Comparison of ENCODE assay signal across 19 cellular contexts in the genomic region with DNA sequence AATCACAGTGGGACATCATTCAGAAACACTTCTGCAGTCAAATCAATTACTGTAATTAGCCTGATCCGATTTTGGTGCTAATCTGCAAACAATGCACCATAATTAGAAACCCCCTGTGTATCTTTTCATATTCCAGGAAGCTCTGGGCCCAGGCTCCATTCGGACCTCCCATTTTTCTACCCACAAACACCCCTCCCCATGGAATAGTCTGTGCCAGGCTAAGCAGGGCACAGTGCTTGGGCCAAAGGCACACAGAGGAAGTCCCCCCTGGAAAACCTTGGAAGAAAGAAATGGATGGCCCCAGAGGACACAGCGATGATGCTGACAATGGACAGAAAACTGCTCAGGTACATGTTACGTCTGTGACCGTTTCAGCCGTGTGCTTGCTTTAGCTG.
"Had no signal": no experiment of that assay in that cellular context is flagged by ENCODE, and none has a peak within 500 bp of the region (broad histone marks: within the 10 kb centered on the region; RNA-seq: fewer than 3 reads in every experiment).

No MANE protein-coding gene starts in this region.

- H3K4me3 Mint-ChIP-seq: immature natural killer cell; naive B cell; nephron; stimulated activated memory B cell treated with anti-CD40 and anti-IgM and Interleukin-4, amounts not matched to agents 10 μg/mL and 1 μg/mL and 100 μg/mL, for 72 hours; stimulated activated naive CD8-positive, alpha-beta T cell treated with anti-CD3 and anti-CD28 coated beads, Interleukin-15, Interleukin-2, amounts not matched to agents 100 ng/mL and 50 ng/mL, for 24 hours had no signal

- H3K9me3 ChIP-seq: ovary, prostate gland, right lobe of liver, tibial artery, upper lobe of right lung had no signal

- H3K4me1 ChIP-seq: prostate gland, right lobe of liver, upper lobe of right lung had no signal

- H3K27ac Mint-ChIP-seq: immature natural killer cell; naive B cell; nephron; stimulated activated memory B cell treated with anti-CD40 and anti-IgM and Interleukin-4, amounts not matched to agents 10 μg/mL and 1 μg/mL and 100 μg/mL, for 72 hours; stimulated activated naive CD8-positive, alpha-beta T cell treated with anti-CD3 and anti-CD28 coated beads, Interleukin-15, Interleukin-2, amounts not matched to agents 100 ng/mL and 50 ng/mL, for 24 hours had no signal

- H3K27me3 ChIP-seq: ovary, right lobe of liver, tibial artery, upper lobe of right lung had no signal

- DNase-seq: dermis blood vessel endothelial cell; effector CD4-positive, alpha-beta T cell; immature natural killer cell; kidney; left colon; mesendoderm; naive B cell; ovary; stimulated activated CD4-positive, alpha-beta T cell treated with anti-CD3 and anti-CD28 coated beads, Interleukin-15, amount 100 ng/mL, for 24 hours; stimulated activated CD4-positive, alpha-beta T cell treated with anti-CD3 and anti-CD28 coated beads, Interleukin-1b, Interleukin-23, amount 100 ng/mL, for 48 hours; stimulated activated CD4-positive, alpha-beta T cell treated with anti-CD3 and anti-CD28 coated beads, Interleukin-4, amount 100 ng/mL, for 24 hours; upper lobe of right lung had no signal

- H3K4me3 ChIP-seq: ovary, prostate gland, right lobe of liver, tibial artery, upper lobe of right lung had no signal

- H3K9me3 Mint-ChIP-seq: immature natural killer cell; naive B cell; nephron; stimulated activated memory B cell treated with anti-CD40 and anti-IgM and Interleukin-4, amounts not matched to agents 10 μg/mL and 1 μg/mL and 100 μg/mL, for 72 hours; stimulated activated naive CD8-positive, alpha-beta T cell treated with anti-CD3 and anti-CD28 coated beads, Interleukin-15, Interleukin-2, amounts not matched to agents 100 ng/mL and 50 ng/mL, for 24 hours had no signal

- H3K36me3 ChIP-seq: ovary, prostate gland, right lobe of liver, upper lobe of right lung had no signal

- H3K4me1 Mint-ChIP-seq: immature natural killer cell; naive B cell; stimulated activated memory B cell treated with anti-CD40 and anti-IgM and Interleukin-4, amounts not matched to agents 10 μg/mL and 1 μg/mL and 100 μg/mL, for 72 hours had no signal

- H3K27me3 Mint-ChIP-seq: stimulated activated memory B cell treated with anti-CD40 and anti-IgM and Interleukin-4, amounts not matched to agents 10 μg/mL and 1 μg/mL and 100 μg/mL, for 72 hours; stimulated activated naive CD8-positive, alpha-beta T cell treated with anti-CD3 and anti-CD28 coated beads, Interleukin-15, Interleukin-2, amounts not matched to agents 100 ng/mL and 50 ng/mL, for 24 hours had no signal

- ATAC-seq: esophagus mucosa, left colon, right lobe of liver had no signal

- H3K36me3 Mint-ChIP-seq: immature natural killer cell; naive B cell; stimulated activated memory B cell treated with anti-CD40 and anti-IgM and Interleukin-4, amounts not matched to agents 10 μg/mL and 1 μg/mL and 100 μg/mL, for 72 hours had no signal

- H3K27ac ChIP-seq: ovary, prostate gland, right lobe of liver, tibial artery, upper lobe of right lung had no signal
